8 cellular contexts compared by ENCODE assay signal in the genomic region with DNA sequence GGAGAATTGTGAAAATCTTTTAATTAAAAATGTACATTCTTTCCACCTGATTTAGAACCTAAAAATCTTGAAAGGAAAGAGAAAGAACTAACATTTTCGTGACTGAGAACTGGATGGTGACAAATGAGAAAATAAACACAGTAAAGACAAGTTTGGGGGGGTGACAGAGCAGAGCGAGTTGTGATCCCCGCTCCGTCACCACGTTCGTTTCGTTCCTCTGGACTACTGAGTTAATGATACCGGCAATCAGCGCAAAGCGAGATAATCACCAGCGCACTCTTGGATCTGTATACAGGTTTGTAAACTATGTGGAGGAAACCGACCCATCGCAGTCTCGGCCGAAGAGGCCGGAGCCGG. TPM values are rescaled to one million over a fixed set of nuclear protein-coding genes. Genes with fewer than 3 reads are reported as not detected.
DNase-seq lines count a peak whose midpoint lies in the region; FAIRE-seq and TF ChIP-seq lines count a peak whose summit lies in the region.

No MANE protein-coding gene starts in this region.

- H3K4me1 ChIP-seq in mesenchymal stem cell (ENCODE audit: control insufficient read depth, insufficient read depth, low read depth, low read length) = peaks cover 3% of the 10 kb centered on the region
- H3K4me1 ChIP-seq in vagina = peaks cover 18% of the 10 kb centered on the region

- TF ChIP-seq POLR2A in vagina (IDR thresholded peaks at IDR 0.05) = no peak
- no peak for TF ChIP-seq POLR2A in GM12891 (IDR thresholded peaks at IDR 0.05; ENCODE audit: low read depth, low read length)

- H3K79me1 ChIP-seq in mesenchymal stem cell (replicated peaks; ENCODE audit: low read length, poor library complexity, severe bottlenecking) = no peaks in the 10 kb centered on the region

- DNase-seq in HEK293T (ENCODE audit: extremely low spot score) = no peak
- DNase-seq in mesenchymal stem cell = no peak
- no peak for DNase-seq in vagina (ENCODE audit: extremely low spot score in 2 of 2)
- DNase-seq in GM12891 (ENCODE audit: insufficient read length, low spot score) = no peak
- DNase-seq in NCI-H748 (lab: John Stamatoyannopoulos, UW; ENCODE audit: unreplicated experiment) = no peak
- DNase-seq in occipital lobe (lab: John Stamatoyannopoulos, UW) = no peak

- H3K27ac ChIP-seq in 22Rv1 = peak overlapping the region; percentile 99
- peak overlapping the region; percentile 93 for H3K27ac ChIP-seq in mesenchymal stem cell (ENCODE audit: low read length, poor library complexity, severe bottlenecking)
- peak overlapping the region; percentile 100 for H3K27ac ChIP-seq in vagina

- peak overlapping the region; percentile 80 for H4K91ac ChIP-seq in mesenchymal stem cell (ENCODE audit: low read length)

- H3K14ac ChIP-seq in mesenchymal stem cell (ENCODE audit: low read length in 2 of 2) = no peak overlapping the region

- FAIRE-seq in GM12891 (lab: Jason Lieb, UNC) = no peak

- 52% methylated on average over 17 of the region's 17 CpGs for WGBS in mesenchymal stem cell

- H3K36me3 ChIP-seq in mesenchymal stem cell (ENCODE audit: control insufficient read depth in 1 of 2, insufficient read depth in 2 of 2, low read depth in 1 of 2, low read length in 2 of 2) (no peaks in the 10 kb centered on the region), vagina (no peaks in the 10 kb centered on the region)

- H2BK15ac ChIP-seq in mesenchymal stem cell (ENCODE audit: low read depth, poor library complexity, severe bottlenecking) = no peak overlapping the region

- no peak overlapping the region for H2BK12ac ChIP-seq in mesenchymal stem cell (ENCODE audit: low read length in 2 of 2)

- peak overlapping the region; percentile 77 to 95 for H3K4ac ChIP-seq in mesenchymal stem cell (ENCODE audit: low read depth in 1 of 2, low read length in 2 of 2)

- H3K9me3 ChIP-seq in mesenchymal stem cell (ENCODE audit: control insufficient read depth, low read length) = no peaks in the 10 kb centered on the region
- no peaks in the 10 kb centered on the region for H3K9me3 ChIP-seq in vagina

- peaks cover 0 to 7% (median 2%) of the 10 kb centered on the region in 5 experiments for H3K9me3 Mint-ChIP-seq in brain

- peaks cover 33% of the 10 kb centered on the region for H3K27me3 Mint-ChIP-seq in brain

- peak overlapping the region; percentile 72 for H2AFZ ChIP-seq in mesenchymal stem cell (ENCODE audit: low read depth, low read length)

- H3K4me2 ChIP-seq in mesenchymal stem cell (ENCODE audit: low read length, poor library complexity, severe bottlenecking) = peak overlapping the region; percentile 89

- H3K4me3 ChIP-seq in mesenchymal stem cell (ENCODE audit: insufficient read depth in 1 of 2, low read depth in 1 of 2, low read length in 2 of 2) (peak overlapping the region; percentile 68 to 85), vagina (peak overlapping the region; percentile 82 to 93)

- H3K4me1 Mint-ChIP-seq in brain = peaks cover 30% of the 10 kb centered on the region

- H3K27me3 ChIP-seq in mesenchymal stem cell (ENCODE audit: control insufficient read depth in 1 of 2, insufficient read depth in 1 of 2, low read length in 2 of 2) (no peaks in the 10 kb centered on the region), vagina (no peaks in the 10 kb centered on the region)

- peak overlapping the region; percentile 82 for H2BK120ac ChIP-seq in mesenchymal stem cell (ENCODE audit: low read depth, low read length)

- H3K36me3 Mint-ChIP-seq in brain = no peaks in the 10 kb centered on the region

- no peak overlapping the region for H3K23ac ChIP-seq in mesenchymal stem cell (ENCODE audit: low read length in 2 of 2)

- H3K9ac ChIP-seq in mesenchymal stem cell (ENCODE audit: low read length) = peak overlapping the region; percentile 95

- CTCF ChIA-PET in HEK293T (lab: Yijun Ruan, JAX) = no interaction called here

- H4K8ac ChIP-seq in mesenchymal stem cell (ENCODE audit: low read length) = peak overlapping the region; percentile 98

- TF ChIP-seq CTCF in 22Rv1 (IDR thresholded peaks at IDR 0.05) (no peak), brain (conservative IDR thresholded peaks at IDR 0.05) (no peak), vagina (IDR thresholded peaks at IDR 0.05) (no peak)

- H2BK5ac ChIP-seq in mesenchymal stem cell (ENCODE audit: low read depth, low read length, poor library complexity, severe bottlenecking) = peak overlapping the region; percentile 96

- peak overlapping the region in 1 of 2 experiments; percentile 91 for H3K18ac ChIP-seq in mesenchymal stem cell (ENCODE audit: low read depth in 1 of 2, low read length in 2 of 2)

- peak overlapping the region; percentile 97 to 100 (median 100) for H3K27ac Mint-ChIP-seq in brain

- H2AK5ac ChIP-seq in mesenchymal stem cell (ENCODE audit: low read length, severe bottlenecking) = no peak overlapping the region

- POLR2A ChIA-PET in HEK293T (lab: Yijun Ruan, JAX) = no interaction called here

- H3K4me3 Mint-ChIP-seq in brain = peak overlapping the region; percentile 94 to 97 (median 97)

- intact Hi-C loops in vagina (cut with DNase I) = no loop called here

TF ChIP-seq in HEK293T, 16 proteins besides CTCF, POLR2A, EP300 and RAD21:
- TF ChIP-seq ARNT (IDR thresholded peaks at IDR 0.05) = no peak
- TF ChIP-seq L3MBTL2 (conservative IDR thresholded peaks at IDR 0.05) = peak; percentile 21; the same call in 1 of the 2 replicates

TF ChIP-seq in GM12891, 5 proteins besides CTCF, POLR2A, EP300 and RAD21:
- no peak for TF ChIP-seq POLR2AphosphoS5 (IDR thresholded peaks at IDR 0.05; ENCODE audit: low read depth, low read length)
- TF ChIP-seq TAF1 (IDR thresholded peaks at IDR 0.05; ENCODE audit: low read depth, low read length) = no peak
- TF ChIP-seq POU2F2 (IDR thresholded peaks at IDR 0.05; ENCODE audit: low read depth, low read length) = no peak
- TF ChIP-seq SPI1 (IDR thresholded peaks at IDR 0.05; ENCODE audit: low read depth, low read length) = no peak
- no peak for TF ChIP-seq PAX5 (IDR thresholded peaks at IDR 0.05; ENCODE audit: insufficient read depth, low read length, severe bottlenecking)

RNA-seq across cellular contexts. Expression of gene CFAP126, which starts 31.2 kb away (rescaled TPM):
- polyA plus RNA-seq in brain (ENCODE audit: insufficient read depth, low read depth, low replicate concordance) = 1.4 TPM
- not detected for polyA plus RNA-seq in mesenchymal stem cell (2013, experiment 1 of 2)
- not detected for polyA plus RNA-seq in mesenchymal stem cell (2013, experiment 2 of 2)
- total RNA-seq in vagina = not detected
- polyA plus RNA-seq in GM12891 (2012; ENCODE audit: low read depth, missing spikeins) = not detected
- total RNA-seq in occipital lobe = 0.31 TPM
